ENCODE assay signal across 17 cellular contexts in genomic region chr16:84751241-84751640, GRCh38. TPM values are rescaled to one million over a fixed set of nuclear protein-coding genes. Genes with fewer than 3 reads are reported as not detected.
DNase-seq lines count a peak whose midpoint lies in the region; ATAC-seq and TF ChIP-seq lines count a peak whose summit lies in the region.
"Had no signal": no experiment of that assay in that cellular context is flagged by ENCODE, and none has a peak within 500 bp of the region (broad histone marks: within the 10 kb centered on the region; RNA-seq: fewer than 3 reads in every experiment).

No MANE protein-coding gene starts in this region.

- no peaks in the 10 kb centered on the region for H3K27me3 ChIP-seq in KMS-11 (ENCODE audit: insufficient read depth, low read depth)
- no peaks in the 10 kb centered on the region for H3K27me3 ChIP-seq in right atrium auricular region

- H3K4me1 Mint-ChIP-seq in activated CD8-positive, alpha-beta T cell treated with anti-CD3 and anti-CD28 coated beads, Interleukin-2, amount 10 ng/mL, durations not matched to agents 7 days and 5 days (ENCODE audit: low read depth): peaks cover 46% of the 10 kb centered on the region
- H3K4me1 Mint-ChIP-seq in naive B cell: peaks cover 47 to 66% (median 63%) of the 10 kb centered on the region in 3 donors

- H3K4me3 Mint-ChIP-seq in activated CD8-positive, alpha-beta T cell treated with anti-CD3 and anti-CD28 coated beads, Interleukin-2, amount 10 ng/mL, durations not matched to agents 7 days and 5 days: peak overlapping the region; percentile 1
- peak overlapping the region in 6 of 8 donors; percentile 12 to 75 (median 52) for H3K4me3 Mint-ChIP-seq in naive B cell
- H3K4me3 Mint-ChIP-seq: H9, mesothelial cell of epicardium had no signal

- POLR2A ChIA-PET in activated CD8-positive, alpha-beta T cell treated with anti-CD3 and anti-CD28 coated beads, Interleukin-2, amount 10 ng/mL, durations not matched to agents 7 days and 5 days (lab: Charles Lee): no interaction called here

- H3K4me3 ChIP-seq in KMS-11 (IDR thresholded peaks at IDR 0.05; ENCODE audit: insufficient read depth, low read depth, low read length) (no peak overlapping the region), right atrium auricular region (no peak overlapping the region)

- H3K79me2 ChIP-seq in KMS-11 (ENCODE audit: insufficient read depth, low read depth): peaks cover 57% of the 10 kb centered on the region

- H3K27me3 Mint-ChIP-seq in activated CD8-positive, alpha-beta T cell treated with anti-CD3 and anti-CD28 coated beads, Interleukin-2, amount 10 ng/mL, durations not matched to agents 7 days and 5 days (ENCODE audit: low read depth): no peaks in the 10 kb centered on the region
- H3K27me3 Mint-ChIP-seq in naive B cell: no peaks in the 10 kb centered on the region

- no peaks in the 10 kb centered on the region for H3K9me3 ChIP-seq in right atrium auricular region

- H3K4me1 ChIP-seq in KMS-11 (ENCODE audit: low read depth, poor library complexity, severe bottlenecking): peaks cover 71% of the 10 kb centered on the region
- H3K4me1 ChIP-seq in right atrium auricular region: peaks cover 0 to 34% of the 10 kb centered on the region in 2 donors

- H3K27ac Mint-ChIP-seq in activated CD8-positive, alpha-beta T cell treated with anti-CD3 and anti-CD28 coated beads, Interleukin-2, amount 10 ng/mL, durations not matched to agents 7 days and 5 days: peak overlapping the region; percentile 66
- H3K27ac Mint-ChIP-seq in naive B cell: peak overlapping the region; percentile 64 to 93 (median 70)
- H3K27ac Mint-ChIP-seq: H9, mesothelial cell of epicardium had no signal

- DNase-seq in CD1c-positive myeloid dendritic cell (ENCODE audit: extremely low spot score): peak; percentile 71
- no peak for DNase-seq in activated CD8-positive, alpha-beta T cell treated with anti-CD3 and anti-CD28 coated beads, Interleukin-2, amount 10 ng/mL, durations not matched to agents 7 days and 5 days
- DNase-seq in naive B cell: peak; percentile 51
- no peak for DNase-seq in HK-2 (ENCODE audit: unreplicated experiment)
- DNase-seq in right atrium auricular region (ENCODE audit: low spot score): no peak
- DNase-seq: activated CD8-positive, alpha-beta memory T cell treated with anti-CD3 and anti-CD28 coated beads, Interleukin-2, amount 50 U/mL, for 48 hours; amniotic stem cell; H9; NCI-H1092; NCI-H446; stimulated activated CD4-positive, alpha-beta T cell treated with anti-CD3 and anti-CD28 coated beads, Interleukin-1b, Interleukin-23, amount 100 ng/mL, for 48 hours; T-helper 9 cell had no signal

- peaks cover 15% of the 10 kb centered on the region for H3K36me3 Mint-ChIP-seq in activated CD8-positive, alpha-beta T cell treated with anti-CD3 and anti-CD28 coated beads, Interleukin-2, amount 10 ng/mL, durations not matched to agents 7 days and 5 days (ENCODE audit: low read depth)
- H3K36me3 Mint-ChIP-seq in naive B cell: no peaks in the 10 kb centered on the region

- peak overlapping the region; percentile 23; the same call in 1 of the 2 replicates for H3K4me2 ChIP-seq in KMS-11

- ATAC-seq in activated CD8-positive, alpha-beta T cell treated with anti-CD3 and anti-CD28 coated beads, Interleukin-2, amount 10 ng/mL, durations not matched to agents 7 days and 5 days: no peak
- peak; percentile 82 to 86 for ATAC-seq in naive B cell (ENCODE audit: low read depth in 2 of 2)
- ATAC-seq in HG03521 (IDR thresholded peaks at IDR 0.05; ENCODE audit: unreplicated experiment): no peak
- ATAC-seq in GM21515 (IDR thresholded peaks at IDR 0.05; ENCODE audit: unreplicated experiment): no peak

- CTCF ChIA-PET in activated CD8-positive, alpha-beta T cell treated with anti-CD3 and anti-CD28 coated beads, Interleukin-2, amount 10 ng/mL, durations not matched to agents 7 days and 5 days (lab: Charles Lee): interaction anchor here (3.7 to 8.3 kb wide), 4 partner anchors 12 to 219 kb away, joined by 19 to 190 read pairs (median 120); no protein-coding TSS in a partner anchor

- no peaks in the 10 kb centered on the region for H3K9me3 Mint-ChIP-seq in activated CD8-positive, alpha-beta T cell treated with anti-CD3 and anti-CD28 coated beads, Interleukin-2, amount 10 ng/mL, durations not matched to agents 7 days and 5 days (ENCODE audit: insufficient read depth)
- H3K9me3 Mint-ChIP-seq in naive B cell: no peaks in the 10 kb centered on the region
- H3K9me3 Mint-ChIP-seq: H9, mesothelial cell of epicardium had no signal

- TF ChIP-seq CTCF in KMS-11 (conservative IDR thresholded peaks at IDR 0.05; ENCODE audit: low read depth, low read length) (no peak), right atrium auricular region (IDR thresholded peaks at IDR 0.05) (no peak)

- H3K27ac ChIP-seq in KMS-11 (peak overlapping the region; percentile 10; the same call in 1 of the 2 replicates), right atrium auricular region (no peak overlapping the region)
- H3K27ac ChIP-seq: C4-2B had no signal

- peaks cover 28% of the 10 kb centered on the region for H4K20me1 ChIP-seq in KMS-11 (ENCODE audit: insufficient read depth)

- H3K9ac ChIP-seq in KMS-11: no peak overlapping the region

- H3K36me3 ChIP-seq in KMS-11 (ENCODE audit: insufficient read depth) (no peaks in the 10 kb centered on the region), right atrium auricular region (no peaks in the 10 kb centered on the region)

- H2AFZ ChIP-seq in KMS-11 (ENCODE audit: low read depth): no peak overlapping the region

RNA-seq across cellular contexts. Expression of gene USP10, which starts 51.4 kb away (rescaled TPM):
- total RNA-seq in activated CD8-positive, alpha-beta T cell treated with anti-CD3 and anti-CD28 coated beads, Interleukin-2, amount 10 ng/mL, durations not matched to agents 7 days and 5 days: 10 to 100 TPM; 82.9 to 88.3 TPM
- 100 to 1,000 TPM in 1 of 6 donors, 10 to 100 TPM in 5; 69.4 to 103 (median 96.4) TPM for polyA plus RNA-seq in naive B cell (ENCODE audit: low read depth in 6 of 6)
- 10 to 100 TPM; 44.9 to 52.3 TPM for total RNA-seq in right atrium auricular region

Comparison
In these comparisons a context has a peak if more than half of its experiments do, and no peak if none do; other contexts are left out.
1. DNase-seq: peak in CD1c-positive myeloid dendritic cell (single experiment) and naive B cell (single experiment); none in activated CD8-positive, alpha-beta T cell treated with anti-CD3 and anti-CD28 coated beads, Interleukin-2, amount 10 ng/mL, durations not matched to agents 7 days and 5 days (single experiment), HK-2 (single experiment) and right atrium auricular region (single experiment).
2. ATAC-seq: peak in naive B cell (2 of 2); none in activated CD8-positive, alpha-beta T cell treated with anti-CD3 and anti-CD28 coated beads, Interleukin-2, amount 10 ng/mL, durations not matched to agents 7 days and 5 days (single experiment), HG03521 (single experiment) and GM21515 (single experiment).